In genomic region chr6:14811760-14812428, GRCh38 we compare ENCODE assay signal across 20 cellular contexts.
A peak's percentile ranks its signal among the peaks of the same experiment; 100 is the strongest.
DNase-seq lines count a peak whose midpoint lies in the region; ATAC-seq, FAIRE-seq and TF ChIP-seq lines count a peak whose summit lies in the region.
"Had no signal": no experiment of that assay in that cellular context is flagged by ENCODE, and none has a peak within 500 bp of the region (broad histone marks: within the 10 kb centered on the region; RNA-seq: fewer than 3 reads in every experiment).

No MANE protein-coding gene starts in this region.

- peaks cover 21% of the 10 kb centered on the region for H3K4me1 Mint-ChIP-seq in HFFc6 (ENCODE audit: low read depth)
- H3K4me1 Mint-ChIP-seq: activated naive CD4-positive, alpha-beta T cell treated with anti-CD3 and anti-CD28 coated beads, Interleukin-2, amount 50 U/mL, for 24 hours had no signal

- H3K27me3 ChIP-seq in bronchial epithelial cell (ENCODE audit: control insufficient read depth, insufficient read depth, low read length), result no peaks in the 10 kb centered on the region
- H3K27me3 ChIP-seq: ascending aorta, heart right ventricle, testis had no signal

- H3K9me3 Mint-ChIP-seq in HFFc6, result no peaks in the 10 kb centered on the region
- H3K9me3 Mint-ChIP-seq: activated naive CD4-positive, alpha-beta T cell treated with anti-CD3 and anti-CD28 coated beads, Interleukin-2, amount 50 U/mL, for 24 hours had no signal

- H3K36me3 ChIP-seq in bronchial epithelial cell (ENCODE audit: control insufficient read depth, insufficient read depth, low read length), result no peaks in the 10 kb centered on the region
- H3K36me3 ChIP-seq: ascending aorta, heart right ventricle had no signal

- no peak for FAIRE-seq in bronchial epithelial cell (lab: Jason Lieb, UNC)
- FAIRE-seq: H1 had no signal

- H3K27ac Mint-ChIP-seq in HFFc6, result peak overlapping the region; percentile 77
- H3K27ac Mint-ChIP-seq: activated naive CD4-positive, alpha-beta T cell treated with anti-CD3 and anti-CD28 coated beads, Interleukin-2, amount 50 U/mL, for 24 hours; activated T-cell treated with anti-CD3 and anti-CD28 coated beads, Interleukin-2, amount 50 U/mL, for 72 hours had no signal

- no peak overlapping the region for H3K4me3 ChIP-seq in bronchial epithelial cell (ENCODE audit: low read depth, low read length)
- H3K4me3 ChIP-seq: ascending aorta, coronary artery, heart right ventricle, testis had no signal

- ATAC-seq in HG03159 (IDR thresholded peaks at IDR 0.05; ENCODE audit: unreplicated experiment), result no peak
- ATAC-seq in left lobe of liver, result no peak
- ATAC-seq: activated T-cell treated with anti-CD3 and anti-CD28 coated beads, Interleukin-2, amount 50 U/mL, for 72 hours had no signal

- DNase-seq in AG08396 (ENCODE audit: low spot score) (peak; percentile 32), HFFc6 (peak; percentile 69), bronchial epithelial cell (ENCODE audit: low read depth) (peak; percentile 37), myocyte (ENCODE audit: low read depth) (peak; percentile 26), AML-193 (lab: John Stamatoyannopoulos, UW) (no peak), left lobe of liver (ENCODE audit: low spot score) (no peak)
- DNase-seq: activated CD4-positive, alpha-beta T cell treated with anti-CD3 and anti-CD28 coated beads for 1 hour; activated T-cell treated with anti-CD3 and anti-CD28 coated beads, Interleukin-2, amount 50 U/mL, for 72 hours; DMS79; heart right ventricle; NCI-H1417 treated with DMSO at 0.1 percent for 48 hours; NCI-H526; occipital lobe; SW 1271; testis had no signal

- H3K4me3 Mint-ChIP-seq in HFFc6, result peak overlapping the region; percentile 38
- H3K4me3 Mint-ChIP-seq: activated naive CD4-positive, alpha-beta T cell treated with anti-CD3 and anti-CD28 coated beads, Interleukin-2, amount 50 U/mL, for 24 hours; activated T-cell treated with anti-CD3 and anti-CD28 coated beads, Interleukin-2, amount 50 U/mL, for 72 hours had no signal

- H3K27me3 Mint-ChIP-seq in HFFc6 (ENCODE audit: insufficient read depth), result peaks cover 9% of the 10 kb centered on the region
- H3K27me3 Mint-ChIP-seq: activated naive CD4-positive, alpha-beta T cell treated with anti-CD3 and anti-CD28 coated beads, Interleukin-2, amount 50 U/mL, for 24 hours had no signal

- no peaks in the 10 kb centered on the region; the same call in 1 of the 2 replicates for H3K36me3 Mint-ChIP-seq in HFFc6 (ENCODE audit: low read depth)
- H3K36me3 Mint-ChIP-seq: activated naive CD4-positive, alpha-beta T cell treated with anti-CD3 and anti-CD28 coated beads, Interleukin-2, amount 50 U/mL, for 24 hours had no signal

- TF ChIP-seq CTCF in HFFc6 (IDR thresholded peaks at IDR 0.05) (no peak), bronchial epithelial cell (IDR thresholded peaks at IDR 0.05; ENCODE audit: insufficient read depth, low read length, severe bottlenecking) (no peak)

Comparison
In these comparisons a context has a peak if more than half of its experiments do, and no peak if none do; other contexts are left out.
1. DNase-seq: peak in AG08396 (single experiment), HFFc6 (single experiment), bronchial epithelial cell (single experiment) and myocyte (single experiment); none in AML-193 (0 of 2) and left lobe of liver (single experiment).